In the genomic region with DNA sequence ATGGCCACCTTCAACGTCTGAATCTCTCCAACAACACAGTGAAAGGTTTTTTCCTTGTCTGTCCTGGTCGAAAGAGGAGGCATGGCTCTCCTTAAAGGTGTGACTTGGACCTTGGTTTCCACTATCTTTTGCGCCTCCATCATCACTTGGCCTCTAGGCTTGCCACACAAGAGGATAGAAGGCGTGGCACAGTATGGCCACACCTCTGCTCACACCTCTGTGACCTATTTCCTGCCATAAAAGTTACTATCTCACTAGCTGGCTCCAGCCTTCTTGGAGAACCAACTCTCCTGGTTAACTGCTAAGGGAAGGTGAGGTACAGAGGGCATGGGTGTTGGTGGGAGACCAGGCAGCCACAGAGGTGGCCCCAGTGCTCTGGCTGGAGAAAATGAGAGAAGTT, we compare ENCODE assay signal across 13 cellular contexts.
"Had no signal": no experiment of that assay in that cellular context is flagged by ENCODE, and none has a peak within 500 bp of the region (broad histone marks: within the 10 kb centered on the region; RNA-seq: fewer than 3 reads in every experiment).

No MANE protein-coding gene starts in this region.

- FAIRE-seq: endothelial cell of umbilical vein had no signal

- H3K27ac ChIP-seq: breast epithelium, ovary had no signal

- H3K9me3 ChIP-seq: breast epithelium, ovary had no signal

- H3K27ac Mint-ChIP-seq: activated T-helper 2 cell treated with anti-CD3 and anti-CD28 coated beads, Interferon-gamma antibody, Interleukin-2, Interleukin-4, amounts not matched to agents 10 μg/mL and 5 μg/mL and 100 μg/mL, durations not matched to agents 14 hours and 24 hours and 36 hours had no signal

- H3K4me3 ChIP-seq: breast epithelium, ovary had no signal

- DNase-seq: activated T-cell treated with anti-CD3 and anti-CD28 coated beads for 4 hours, anterior cingulate cortex, foreskin melanocyte, head of caudate nucleus, ovary, Right ventricle myocardium superior, trophoblast cell had no signal

- H3K4me3 Mint-ChIP-seq: neural crest cell had no signal

- H3K36me3 Mint-ChIP-seq: activated naive CD4-positive, alpha-beta T cell treated with anti-CD3 and anti-CD28 coated beads, Interleukin-2, amount 50 U/mL, for 72 hours had no signal

- H3K27me3 ChIP-seq: breast epithelium, ovary had no signal

- H3K36me3 ChIP-seq: breast epithelium, ovary had no signal

- ATAC-seq: SK-N-SH treated with all-trans-retinoic acid at 6 μM for 48 hours had no signal

- H3K9me3 Mint-ChIP-seq: activated naive CD4-positive, alpha-beta T cell treated with anti-CD3 and anti-CD28 coated beads, Interleukin-2, amount 50 U/mL, for 72 hours had no signal
